8 cellular contexts compared by ENCODE assay signal in the genomic region with DNA sequence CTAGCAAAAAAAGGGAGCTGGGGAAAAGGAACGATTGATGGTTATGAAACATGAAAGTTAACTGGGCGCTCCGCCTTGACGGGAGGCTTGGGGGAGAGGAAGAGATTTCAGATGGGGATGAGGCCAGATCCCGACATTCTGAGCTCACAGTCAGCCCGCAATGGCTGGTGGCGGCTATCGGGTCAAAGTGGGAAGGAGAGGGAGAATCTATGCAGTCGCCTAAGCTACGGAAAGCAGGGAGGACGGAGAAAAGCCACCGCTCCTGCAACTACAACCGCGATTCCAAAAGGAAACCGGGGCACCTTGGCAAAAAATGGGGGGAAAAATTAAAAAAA. TPM values are rescaled to one million over a fixed set of nuclear protein-coding genes. Genes with fewer than 3 reads are reported as not detected.
A peak's percentile ranks its signal among the peaks of the same experiment; 100 is the strongest.
DNase-seq lines count a peak whose midpoint lies in the region; ATAC-seq and TF ChIP-seq lines count a peak whose summit lies in the region.

No MANE protein-coding gene starts in this region.

- no peak for TF ChIP-seq RAD21 in HCT116 (IDR thresholded peaks at IDR 0.05; ENCODE audit: low read depth)

- TF ChIP-seq EP300 in gastroesophageal sphincter (IDR thresholded peaks at IDR 0.05), result no peak

- TSS peak; percentile 67 for BruUV-seq in HCT116 (replicated peaks; lab: Mats Ljungman, UMichigan)

- H4K20me1 ChIP-seq in HCT116 (ENCODE audit: insufficient read depth), result no peaks in the 10 kb centered on the region

- 0% methylated on average over 11 to 15 of the region's 15 CpGs for WGBS in gastroesophageal sphincter (ENCODE audit: low coverage in 1 of 2), 2 donors

- H3K4me3 ChIP-seq in HCT116 (replicated peaks in 1 of 2; ENCODE audit: low read depth in 1 of 2, low read length in 2 of 2), result peak overlapping the region; percentile 69 to 73
- H3K4me3 ChIP-seq in gastroesophageal sphincter, result peak overlapping the region; percentile 78 to 87
- H3K4me3 ChIP-seq in retinal pigment epithelial cell (ENCODE audit: low read length), result peak overlapping the region; percentile 95

- ATAC-seq in HCT116 (peak; percentile 14), T-helper 17 cell (no peak), gastroesophageal sphincter (peak; percentile 8), GM19463 (IDR thresholded peaks at IDR 0.05; ENCODE audit: unreplicated experiment) (no peak)

- H3K9me2 ChIP-seq in HCT116 (ENCODE audit: insufficient read depth), result no peaks in the 10 kb centered on the region

- H3K27me3 ChIP-seq in HCT116 (ENCODE audit: insufficient read depth, low read length), result no peaks in the 10 kb centered on the region
- no peaks in the 10 kb centered on the region for H3K27me3 ChIP-seq in gastroesophageal sphincter

- H3K79me2 ChIP-seq in HCT116 (ENCODE audit: insufficient read depth, low read length), result peaks cover 90% of the 10 kb centered on the region

- peak overlapping the region; percentile 99 for H3K4me3 Mint-ChIP-seq in T-helper 17 cell

- peaks cover 4% of the 10 kb centered on the region for H3K36me3 Mint-ChIP-seq in T-helper 17 cell (ENCODE audit: low read depth)

- POLR2A ChIA-PET in HCT116 (lab: Charles Lee), result interaction anchor here (0.6 to 2.8 kb wide), 35 partner anchors 8 to 479 kb away, joined by 3 to 19 read pairs (median 4); a partner anchor contains a TSS

- TF ChIP-seq POLR2A in HCT116 (IDR thresholded peaks at IDR 0.05; ENCODE audit: borderline replicate concordance, extremely low read depth, insufficient read depth, insufficient read length), result no peak
- TF ChIP-seq POLR2A in gastroesophageal sphincter (IDR thresholded peaks at IDR 0.05), result no peak

- peaks cover 54% of the 10 kb centered on the region for H3K4me1 Mint-ChIP-seq in T-helper 17 cell

- peak; percentile 12 for DNase-seq in HCT116 (ENCODE audit: low read depth, low spot score)
- DNase-seq in T-helper 17 cell, result no peak
- no peak for DNase-seq in retinal pigment epithelial cell (ENCODE audit: low read depth)
- no peak for DNase-seq in mucosa of gallbladder (ENCODE audit: low spot score)
- DNase-seq in activated CD4-positive, CD25-positive, alpha-beta regulatory T cell (lab: John Stamatoyannopoulos, UW), result no peak
- no peak for DNase-seq in AG20443 (ENCODE audit: low spot score)

- H3K4me2 ChIP-seq in HCT116 (ENCODE audit: low read length), result peak overlapping the region; percentile 98

- H3K36me3 ChIP-seq in HCT116 (ENCODE audit: control insufficient read depth in 1 of 2, insufficient read depth in 2 of 2, low read length in 2 of 2) (no peaks in the 10 kb centered on the region), gastroesophageal sphincter (peaks cover 0 to 4% of the 10 kb centered on the region in 2 donors)

- CTCF ChIA-PET in HCT116 (lab: Charles Lee), result interaction anchor here (0.8 to 2.4 kb wide), 5 partner anchors 10 to 258 kb away, joined by 3 to 20 read pairs (median 3); a partner anchor contains a TSS

- RAD21 ChIA-PET in HCT116 (lab: Charles Lee; ENCODE audit: low non-redundant PET in 1 of 2, low total read pairs in 2 of 2, uncharacterized antibody in 2 of 2, unreplicated experiment in 2 of 2), result interaction anchor here (1.3 to 1.9 kb wide), 3 partner anchors 189 to 257 kb away, joined by 3 to 8 read pairs (median 6); a partner anchor contains a TSS

- intact Hi-C loops in HCT116 (cut with micrococcal nuclease), result loop anchor here (1.0 to 2.0 kb wide), 2 partner anchors 189 to 258 kb away; a partner anchor contains a TSS

- H3K27ac ChIP-seq in HCT116 (ENCODE audit: low read depth, low read length), result peak overlapping the region; percentile 77
- H3K27ac ChIP-seq in gastroesophageal sphincter, result peak overlapping the region; percentile 52 to 99 (median 92)

- H3K27ac Mint-ChIP-seq in T-helper 17 cell, result peak overlapping the region; percentile 100

- H3K9me3 ChIP-seq in HCT116 (ENCODE audit: control insufficient read depth in 1 of 2, insufficient read depth in 1 of 2, low read depth in 1 of 2, low read length in 2 of 2) (no peaks in the 10 kb centered on the region), T-helper 17 cell (ENCODE audit: control insufficient read depth, low read length, poor library complexity, severe bottlenecking) (no peaks in the 10 kb centered on the region), gastroesophageal sphincter (no peaks in the 10 kb centered on the region)

- no peak for TF ChIP-seq CTCF in HCT116 (IDR thresholded peaks at IDR 0.05 in 2 of 3, conservative IDR thresholded peaks at IDR 0.05 in 1 of 3; ENCODE audit: borderline replicate concordance in 1 of 3, insufficient read depth in 1 of 3, low read depth in 2 of 3, low read length in 2 of 3)
- no peak for TF ChIP-seq CTCF in gastroesophageal sphincter (IDR thresholded peaks at IDR 0.05)
- TF ChIP-seq CTCF in retinal pigment epithelial cell (conservative IDR thresholded peaks at IDR 0.05; ENCODE audit: low read depth, low read length), result no peak

- H3K9ac ChIP-seq in HCT116 (ENCODE audit: low read length), result peak overlapping the region; percentile 93

- peaks cover 12 to 21% of the 10 kb centered on the region in 2 experiments; a peak in 3 of 4 replicates for H3K4me1 ChIP-seq in HCT116 (ENCODE audit: control insufficient read depth in 1 of 2, insufficient read depth in 2 of 2, low read length in 2 of 2)
- H3K4me1 ChIP-seq in gastroesophageal sphincter, result peaks cover 0 to 53% (median 11%) of the 10 kb centered on the region in 3 donors

- H3K27me3 Mint-ChIP-seq in T-helper 17 cell, result no peaks in the 10 kb centered on the region

- peak overlapping the region; percentile 83 for H2AFZ ChIP-seq in HCT116 (ENCODE audit: low read depth, low read length, poor library complexity, severe bottlenecking)

TF ChIP-seq in HCT116, 20 proteins besides CTCF, POLR2A, EP300 and RAD21:
- TF ChIP-seq CBX3 (IDR thresholded peaks at IDR 0.05; ENCODE audit: low read depth), result no peak

RNA-seq across cellular contexts. Expression of a gene that starts 0.5 kb away (rescaled TPM):
- total RNA-seq in HCT116 (2021; ENCODE audit: unreplicated experiment) (44.9 TPM), T-helper 17 cell (10 to 100 TPM; 57.7 to 68.3 TPM), gastroesophageal sphincter (10 to 100 TPM; 11.5 to 26.8 (median 14.7) TPM), mucosa of gallbladder (14.5 TPM)
- polyA plus RNA-seq in HCT116 (2012), result 13.1 and 19.0 TPM in 2 replicates

RNA-seq across cellular contexts. Expression of a gene that starts 0.8 kb away (rescaled TPM):
- total RNA-seq in HCT116 (2021; ENCODE audit: unreplicated experiment) (27.0 TPM), T-helper 17 cell (10 to 100 TPM; 23.2 to 24.5 TPM), gastroesophageal sphincter (10 to 100 TPM in 3 of 4 donors, 1 to 10 TPM in 1; 9.2 to 25.8 (median 12.9) TPM), mucosa of gallbladder (14.0 TPM)
- 17.0 and 22.8 TPM in 2 replicates for polyA plus RNA-seq in HCT116 (2012)

RNA-seq across cellular contexts. Expression of a gene that starts 39.2 kb away (rescaled TPM):
- total RNA-seq in HCT116 (2021; ENCODE audit: unreplicated experiment) (151 TPM), T-helper 17 cell (10 to 100 TPM in 1 of 2 donors, 1 to 10 TPM in 1; 6.3 to 21.4 TPM), gastroesophageal sphincter (100 to 1,000 TPM in 3 of 4 donors, 10 to 100 TPM in 1; 94.9 to 203 (median 143) TPM), mucosa of gallbladder (92.0 TPM)
- 100 and 104 TPM in 2 replicates for polyA plus RNA-seq in HCT116 (2012)

Comparison
In these comparisons a context has a peak if more than half of its experiments do, and no peak if none do; other contexts are left out.
1. ATAC-seq: peak in HCT116 (single experiment) and gastroesophageal sphincter (single experiment); none in T-helper 17 cell (single experiment) and GM19463 (single experiment).
2. Peak in every context shown above with its lines, with median percentiles within 50 percentile points of each other: H3K4me3 ChIP-seq.